26 cellular contexts compared by ENCODE assay signal in the genomic region with DNA sequence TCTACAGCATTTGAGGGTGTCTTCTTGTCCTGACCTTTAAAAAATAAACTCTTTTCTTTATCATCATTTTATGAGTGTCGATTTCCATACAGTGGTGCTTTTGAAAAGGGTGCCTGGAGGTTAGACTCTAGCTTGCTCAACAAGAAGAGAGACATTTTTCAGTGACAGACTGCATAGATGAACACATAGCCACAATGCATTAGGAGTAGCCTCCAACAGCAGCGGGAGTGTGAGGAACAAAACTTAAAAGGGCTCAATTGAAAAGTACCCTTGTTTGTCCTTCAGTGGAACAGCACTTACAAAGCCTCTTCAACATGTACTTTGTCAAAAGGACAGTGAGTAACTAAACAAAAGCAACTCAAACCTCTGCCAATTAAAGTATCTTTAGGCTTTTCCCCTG.
"Had no signal": no experiment of that assay in that cellular context is flagged by ENCODE, and none has a peak within 500 bp of the region (broad histone marks: within the 10 kb centered on the region; RNA-seq: fewer than 3 reads in every experiment).

No MANE protein-coding gene starts in this region.

- ATAC-seq: activated CD8-positive, alpha-beta T cell treated with anti-CD3 and anti-CD28 coated beads, Interleukin-2, amount 10 ng/mL, durations not matched to agents 7 days and 5 days; foreskin keratinocyte; natural killer cell; right cardiac atrium; stimulated activated effector memory CD8-positive, alpha-beta T cell treated with anti-CD3 and anti-CD28 coated beads, Interleukin-12 subunit alpha, Interleukin-12 subunit beta, amount 100 ng/mL, for 72 hours had no signal

- H3K4me3 ChIP-seq: hepatocyte, left ventricle myocardium inferior, skin epidermis, stomach, suprapubic skin, tibial nerve, uterus had no signal

- H3K9me3 Mint-ChIP-seq: activated CD4-positive, alpha-beta T cell treated with anti-CD3 and anti-CD28 coated beads, Interleukin-2, amount 10 ng/mL, durations not matched to agents 7 days and 5 days; activated naive CD4-positive, alpha-beta T cell treated with anti-CD3 and anti-CD28 coated beads, Interleukin-2, amount 50 U/mL, for 24 hours; dendritic cell treated with granulocyte-macrophage colony-stimulating factor and Interleukin-4, amounts not matched to agents 40 ng/mL and 50 ng/mL, for 4 days had no signal

- H3K36me3 ChIP-seq: left ventricle myocardium inferior, stomach, suprapubic skin, tibial nerve, uterus, WERI-Rb-1 had no signal

- H3K9me3 ChIP-seq: left ventricle myocardium inferior, stomach, suprapubic skin, tibial nerve, uterus had no signal

- H3K79me2 ChIP-seq: hepatocyte, parathyroid adenoma had no signal

- H3K4me3 Mint-ChIP-seq: activated CD4-positive, alpha-beta T cell treated with anti-CD3 and anti-CD28 coated beads, Interleukin-2, amount 10 ng/mL, durations not matched to agents 7 days and 5 days; activated CD8-positive, alpha-beta T cell treated with anti-CD3 and anti-CD28 coated beads, Interleukin-2, amount 10 ng/mL, durations not matched to agents 7 days and 5 days; activated naive CD4-positive, alpha-beta T cell treated with anti-CD3 and anti-CD28 coated beads, Interleukin-2, amount 50 U/mL, for 24 hours; dendritic cell treated with granulocyte-macrophage colony-stimulating factor and Interleukin-4, amounts not matched to agents 40 ng/mL and 50 ng/mL, for 4 days; natural killer cell; stimulated activated effector memory CD8-positive, alpha-beta T cell treated with anti-CD3 and anti-CD28 coated beads, Interleukin-12 subunit alpha, Interleukin-12 subunit beta, amount 100 ng/mL, for 72 hours had no signal

- H3K4me2 ChIP-seq: hepatocyte had no signal

- H3K27ac Mint-ChIP-seq: activated CD4-positive, alpha-beta T cell treated with anti-CD3 and anti-CD28 coated beads, Interleukin-2, amount 10 ng/mL, durations not matched to agents 7 days and 5 days; activated CD8-positive, alpha-beta T cell treated with anti-CD3 and anti-CD28 coated beads, Interleukin-2, amount 10 ng/mL, durations not matched to agents 7 days and 5 days; activated naive CD4-positive, alpha-beta T cell treated with anti-CD3 and anti-CD28 coated beads, Interleukin-2, amount 50 U/mL, for 24 hours; dendritic cell treated with granulocyte-macrophage colony-stimulating factor and Interleukin-4, amounts not matched to agents 40 ng/mL and 50 ng/mL, for 4 days; natural killer cell; stimulated activated effector memory CD8-positive, alpha-beta T cell treated with anti-CD3 and anti-CD28 coated beads, Interleukin-12 subunit alpha, Interleukin-12 subunit beta, amount 100 ng/mL, for 72 hours had no signal

- H2AFZ ChIP-seq: hepatocyte, parathyroid adenoma had no signal

- H3K27me3 ChIP-seq: foreskin keratinocyte, hepatocyte, stomach, suprapubic skin, tibial nerve, uterus had no signal

- H3K36me3 Mint-ChIP-seq: activated naive CD4-positive, alpha-beta T cell treated with anti-CD3 and anti-CD28 coated beads, Interleukin-2, amount 50 U/mL, for 24 hours; natural killer cell; stimulated activated effector memory CD8-positive, alpha-beta T cell treated with anti-CD3 and anti-CD28 coated beads, Interleukin-12 subunit alpha, Interleukin-12 subunit beta, amount 100 ng/mL, for 72 hours had no signal

- H3K27ac ChIP-seq: foreskin keratinocyte, hepatocyte, left ventricle myocardium inferior, parathyroid adenoma, skin epidermis, stomach, suprapubic skin, tibial nerve, uterus, WERI-Rb-1 had no signal

- DNase-seq: activated CD4-positive, alpha-beta T cell treated with anti-CD3 and anti-CD28 coated beads, Interleukin-2, amount 10 ng/mL, durations not matched to agents 7 days and 5 days; activated CD4-positive, CD25-positive, alpha-beta regulatory T cell treated with anti-CD3 and anti-CD28 coated beads, Interleukin-2, amount 50 U/mL, for 72 hours; activated CD8-positive, alpha-beta T cell treated with anti-CD3 and anti-CD28 coated beads, Interleukin-2, amount 10 ng/mL, durations not matched to agents 7 days and 5 days; activated gamma-delta T cell treated with Interleukin-2 at 50 U/mL for 16 hours; activated T-cell treated with anti-CD3 and anti-CD28 coated beads, Interleukin-2, amount 50 U/mL, for 1 hour; anterior cingulate cortex; effector CD4-positive, alpha-beta T cell; foreskin keratinocyte; kidney glomerular epithelial cell; left ventricle myocardium inferior; mammary epithelial cell; midbrain; natural killer cell; right cardiac atrium; stimulated activated CD4-positive, alpha-beta T cell treated with anti-CD3 and anti-CD28 coated beads, Interleukin-1b, Interleukin-23, amount 100 ng/mL, for 48 hours; stomach; uterus; WERI-Rb-1 had no signal

- H3K4me1 Mint-ChIP-seq: activated CD4-positive, alpha-beta T cell treated with anti-CD3 and anti-CD28 coated beads, Interleukin-2, amount 10 ng/mL, durations not matched to agents 7 days and 5 days; activated naive CD4-positive, alpha-beta T cell treated with anti-CD3 and anti-CD28 coated beads, Interleukin-2, amount 50 U/mL, for 24 hours; natural killer cell; stimulated activated effector memory CD8-positive, alpha-beta T cell treated with anti-CD3 and anti-CD28 coated beads, Interleukin-12 subunit alpha, Interleukin-12 subunit beta, amount 100 ng/mL, for 72 hours had no signal

- H3K4me1 ChIP-seq: foreskin keratinocyte, left ventricle myocardium inferior, parathyroid adenoma, suprapubic skin, uterus had no signal

- H3K27me3 Mint-ChIP-seq: activated CD4-positive, alpha-beta T cell treated with anti-CD3 and anti-CD28 coated beads, Interleukin-2, amount 10 ng/mL, durations not matched to agents 7 days and 5 days; activated naive CD4-positive, alpha-beta T cell treated with anti-CD3 and anti-CD28 coated beads, Interleukin-2, amount 50 U/mL, for 24 hours; dendritic cell treated with granulocyte-macrophage colony-stimulating factor and Interleukin-4, amounts not matched to agents 40 ng/mL and 50 ng/mL, for 4 days had no signal
